In the genomic region with DNA sequence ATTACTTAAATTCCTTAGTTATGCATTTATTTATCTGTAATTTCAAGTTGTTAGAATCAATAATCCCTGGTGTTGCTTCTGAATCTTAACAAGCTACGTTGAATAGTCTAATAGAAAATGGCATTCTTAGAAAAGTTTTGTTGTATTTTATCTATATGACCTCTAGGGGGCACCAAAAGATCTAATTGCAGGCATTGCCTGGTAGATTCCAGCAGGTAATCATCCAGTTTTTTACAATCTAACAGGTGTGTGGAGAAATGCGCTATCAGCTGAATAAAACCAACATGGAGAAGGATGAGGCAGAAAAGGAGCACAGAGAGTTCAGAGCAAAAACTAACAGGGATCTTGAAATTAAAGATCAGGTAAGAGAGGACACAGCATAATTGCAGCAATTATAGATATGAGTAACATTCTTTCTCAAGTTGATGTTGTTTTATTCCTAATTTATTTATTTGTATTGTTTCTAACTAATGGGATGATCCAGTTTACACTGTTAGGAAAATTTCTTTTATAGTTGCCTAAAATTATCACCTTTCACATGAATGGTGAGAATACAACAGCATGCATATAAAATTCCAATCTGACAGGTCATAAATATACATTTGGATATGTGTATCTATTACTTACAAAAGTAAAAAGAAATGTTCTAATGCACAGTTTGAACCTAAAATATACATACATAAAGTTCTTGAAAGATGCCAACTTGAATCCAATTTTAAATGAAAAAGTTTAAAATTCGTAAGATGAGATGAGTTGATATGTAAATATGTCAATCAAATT, we compare ENCODE assay signal across 10 cellular contexts.
A peak's percentile ranks its signal among the peaks of the same experiment; 100 is the strongest.
DNase-seq lines count a peak whose midpoint lies in the region; ATAC-seq, FAIRE-seq and TF ChIP-seq lines count a peak whose summit lies in the region.
"Had no signal": no experiment of that assay in that cellular context is flagged by ENCODE, and none has a peak within 500 bp of the region (broad histone marks: within the 10 kb centered on the region; RNA-seq: fewer than 3 reads in every experiment).

No MANE protein-coding gene starts in this region.

- WGBS in H9 (ENCODE audit: extremely low coverage, insufficient read length, low lambda C conversion rate), result 100% methylated on average over 1 of the region's 3 CpGs
- WGBS in sigmoid colon, 2 donors, result 36 to 53% methylated on average over 3 of the region's 3 CpGs

- H3K36me3 ChIP-seq in sigmoid colon, result peaks cover 0 to 6% (median 2%) of the 10 kb centered on the region in 4 donors

- peak; percentile 90 for DNase-seq in DMS53 (lab: John Stamatoyannopoulos, UW)
- no peak for DNase-seq in H9
- peak; percentile 84 for DNase-seq in NCI-H146 (lab: John Stamatoyannopoulos, UW)
- peak; percentile 66 for DNase-seq in SW480 (ENCODE audit: low spot score)
- DNase-seq in frontal cortex (ENCODE audit: low spot score in 2 of 2), result peak; percentile 19 to 37
- no peak for DNase-seq in sigmoid colon
- no peak for DNase-seq in NCI-H226

- H3K9me3 ChIP-seq in H9 (ENCODE audit: control insufficient read depth, low read depth, low read length) (no peaks in the 10 kb centered on the region), sigmoid colon (no peaks in the 10 kb centered on the region)

- H3K4me1 Mint-ChIP-seq in H9, result peaks cover 0 to 10% of the 10 kb centered on the region in 2 experiments; a peak in 2 of 4 replicates

- no peak overlapping the region for H2AK5ac ChIP-seq in H9 (ENCODE audit: insufficient read length, low read length)

- no peak overlapping the region for H3K4me3 ChIP-seq in sigmoid colon
- H3K4me3 ChIP-seq: SK-N-MC had no signal

- H3K27me3 ChIP-seq in H9 (ENCODE audit: insufficient read depth, low read length), result no peaks in the 10 kb centered on the region
- no peaks in the 10 kb centered on the region for H3K27me3 ChIP-seq in sigmoid colon

- H3K9me3 Mint-ChIP-seq in H9, result no peaks in the 10 kb centered on the region
- H3K9me3 Mint-ChIP-seq: naive thymus-derived CD8-positive, alpha-beta T cell had no signal

- no peak overlapping the region for H2BK120ac ChIP-seq in H9 (ENCODE audit: low read depth, low read length, poor library complexity, severe bottlenecking)

- no peak overlapping the region for H2BK20ac ChIP-seq in H9 (ENCODE audit: low read depth, low read length, poor library complexity, severe bottlenecking)

- no peak overlapping the region for H3K4me2 ChIP-seq in H9 (ENCODE audit: insufficient read depth, insufficient read length, low read length)

- no peak overlapping the region for H3K27ac Mint-ChIP-seq in H9
- H3K27ac Mint-ChIP-seq: naive thymus-derived CD8-positive, alpha-beta T cell had no signal

- no peak for ATAC-seq in GM19328 (IDR thresholded peaks at IDR 0.05; ENCODE audit: unreplicated experiment)
- ATAC-seq: naive thymus-derived CD8-positive, alpha-beta T cell had no signal

- H3T11ph ChIP-seq in H9 (ENCODE audit: low read length), result no peak overlapping the region

- no peak overlapping the region for H4K8ac ChIP-seq in H9 (replicated peaks; ENCODE audit: insufficient read length, low read depth, low read length)

- no peak overlapping the region for H4K91ac ChIP-seq in H9 (ENCODE audit: insufficient read length, low read depth, low read length)

- no peak for TF ChIP-seq EP300 in sigmoid colon (IDR thresholded peaks at IDR 0.05)

- H3K23ac ChIP-seq in H9 (ENCODE audit: insufficient read length, low read depth, low read length), result no peak overlapping the region

- no peaks in the 10 kb centered on the region for H4K20me1 ChIP-seq in H9 (ENCODE audit: control insufficient read depth, insufficient read depth, insufficient read length)

- FAIRE-seq in frontal cortex (lab: Jason Lieb, UNC), result peak; percentile 76

- no peak for TF ChIP-seq POLR2A in sigmoid colon (IDR thresholded peaks at IDR 0.05)

- no peak overlapping the region for H3K14ac ChIP-seq in H9 (ENCODE audit: insufficient read depth, low read length)

- H4K5ac ChIP-seq in H9 (ENCODE audit: insufficient read length, low read depth, low read length), result no peak overlapping the region

- no peak overlapping the region for H2AFZ ChIP-seq in H9 (ENCODE audit: low read length)

- H3K56ac ChIP-seq in H9 (ENCODE audit: insufficient read length, low read depth, low read length), result no peak overlapping the region

- no peaks in the 10 kb centered on the region for H3K36me3 Mint-ChIP-seq in H9 (ENCODE audit: insufficient read depth in 1 of 3, low read depth in 3 of 3)

- no peak overlapping the region for H2BK15ac ChIP-seq in H9 (ENCODE audit: low read depth, low read length)

- H3K4me3 Mint-ChIP-seq in H9, result no peak overlapping the region
- H3K4me3 Mint-ChIP-seq: naive thymus-derived CD8-positive, alpha-beta T cell had no signal

- H2BK12ac ChIP-seq in H9 (ENCODE audit: insufficient read length, low read depth, low read length), result no peak overlapping the region

- intact Hi-C loops in sigmoid colon (cut with DNase I), result loop anchor here (1.0 to 10.0 kb wide), 4 partner anchors 131 to 929 kb away; no protein-coding TSS in a partner anchor

- H3K9ac ChIP-seq in H9 (ENCODE audit: extremely low read depth, insufficient read length, low read length), result no peak overlapping the region

- no peaks in the 10 kb centered on the region for H3K4me1 ChIP-seq in H9 (ENCODE audit: insufficient read depth, low read length)
- H3K4me1 ChIP-seq in sigmoid colon, result peaks cover 0 to 4% (median 0%) of the 10 kb centered on the region in 4 donors

- no peak overlapping the region for H3K27ac ChIP-seq in H9 (ENCODE audit: insufficient read length, low read depth, low read length)
- no peak overlapping the region for H3K27ac ChIP-seq in sigmoid colon
- H3K27ac ChIP-seq: SK-N-MC had no signal

- H3K79me2 ChIP-seq in H9 (ENCODE audit: insufficient read depth, low read length), result no peaks in the 10 kb centered on the region

- no peak overlapping the region for H3K4ac ChIP-seq in H9 (ENCODE audit: low read depth, low read length)

- no peaks in the 10 kb centered on the region for H3K79me1 ChIP-seq in H9 (ENCODE audit: insufficient read depth, low read depth, low read length, poor library complexity, severe bottlenecking)

- peak; percentile 85 for TF ChIP-seq CTCF in H9 (conservative IDR thresholded peaks at IDR 0.05)
- peak; percentile 24 to 73 (median 64) for TF ChIP-seq CTCF in sigmoid colon (IDR thresholded peaks at IDR 0.05)

- H3K23me2 ChIP-seq in H9 (ENCODE audit: insufficient read length, low read depth, low read length, poor library complexity, severe bottlenecking), result no peaks in the 10 kb centered on the region

- H3K27me3 Mint-ChIP-seq in H9 (ENCODE audit: low read depth), result no peaks in the 10 kb centered on the region
- H3K27me3 Mint-ChIP-seq: naive thymus-derived CD8-positive, alpha-beta T cell had no signal

- H3K18ac ChIP-seq in H9 (ENCODE audit: insufficient read length, low read depth, low read length), result no peak overlapping the region

- no peak overlapping the region for H2BK5ac ChIP-seq in H9 (ENCODE audit: insufficient read length, low read length)

Comparison
In these comparisons a context has a peak if more than half of its experiments do, and no peak if none do; other contexts are left out.
1. DNase-seq: peak in DMS53 (single experiment), NCI-H146 (single experiment), SW480 (single experiment) and frontal cortex (2 of 2); none in H9 (single experiment), sigmoid colon (single experiment) and NCI-H226 (single experiment).